In the genomic region with DNA sequence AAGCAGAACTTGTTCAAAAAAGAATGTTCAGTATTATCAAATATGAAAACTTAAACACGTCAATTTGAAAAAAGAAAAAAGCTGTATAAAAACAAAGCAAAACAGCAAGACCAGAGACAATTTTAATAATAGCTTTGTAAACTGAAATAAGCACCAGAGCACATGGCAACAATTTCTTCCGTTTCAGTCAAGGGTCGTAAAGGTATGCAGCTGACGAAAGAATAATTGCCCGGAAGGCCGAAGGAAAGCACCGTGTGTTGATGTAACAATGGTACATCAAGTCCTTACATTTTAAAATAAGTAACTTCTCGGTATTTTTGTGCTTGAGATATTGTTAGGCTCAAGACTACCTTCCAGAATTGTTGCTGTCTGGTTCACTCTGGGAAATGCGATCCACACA, we compare ENCODE assay signal across 8 cellular contexts. TPM values are rescaled to one million over a fixed set of nuclear protein-coding genes. Genes with fewer than 3 reads are reported as not detected.
A peak's percentile ranks its signal among the peaks of the same experiment; 100 is the strongest.
DNase-seq lines count a peak whose midpoint lies in the region; ATAC-seq, FAIRE-seq and TF ChIP-seq lines count a peak whose summit lies in the region.

No MANE protein-coding gene starts in this region.

- TF ChIP-seq CTCF in kidney (IDR thresholded peaks at IDR 0.05; ENCODE audit: borderline replicate concordance, extremely low read depth, insufficient read depth) (no peak), testis (IDR thresholded peaks at IDR 0.05) (no peak)

- H3K9ac ChIP-seq in Karpas-422 (ENCODE audit: low read length) (peak overlapping the region; percentile 82), kidney (ENCODE audit: low read length in 2 of 2) (peak overlapping the region; percentile 9 to 74)

- H2AFZ ChIP-seq in Karpas-422 (ENCODE audit: low read length): no peak overlapping the region

- peaks cover 4% of the 10 kb centered on the region; the same call in 1 of the 2 replicates for H4K20me1 ChIP-seq in Karpas-422 (ENCODE audit: insufficient read depth, low read depth, low read length)

- H3K9me3 ChIP-seq in Karpas-422 (ENCODE audit: low read length) (no peaks in the 10 kb centered on the region), kidney (ENCODE audit: control insufficient read depth in 1 of 2, low read length in 2 of 2) (no peaks in the 10 kb centered on the region), testis (no peaks in the 10 kb centered on the region)

- FAIRE-seq in kidney (lab: Jason Lieb, UNC): no peak

- H3K9me3 Mint-ChIP-seq in activated naive CD4-positive, alpha-beta T cell treated with anti-CD3 and anti-CD28 coated beads, Interleukin-2, amount 50 U/mL, for 72 hours: peaks cover 0 to 3% of the 10 kb centered on the region in 2 donors

- WGBS in testis, 2 donors: 0 to 1% methylated on average over 9 of the region's 9 CpGs

- H3K36me3 Mint-ChIP-seq in activated naive CD4-positive, alpha-beta T cell treated with anti-CD3 and anti-CD28 coated beads, Interleukin-2, amount 50 U/mL, for 72 hours: peaks cover 30 to 36% of the 10 kb centered on the region in 2 donors

- H3K4me2 ChIP-seq in Karpas-422 (ENCODE audit: low read depth, low read length, poor library complexity, severe bottlenecking): peak overlapping the region; percentile 78

- peaks cover 46% of the 10 kb centered on the region for H3K4me1 ChIP-seq in Karpas-422 (ENCODE audit: low read length)
- H3K4me1 ChIP-seq in kidney (ENCODE audit: control insufficient read depth in 1 of 2, insufficient read depth in 1 of 2, low read depth in 1 of 2, low read length in 2 of 2): peaks cover 9 to 22% of the 10 kb centered on the region in 2 donors
- H3K4me1 ChIP-seq in testis: peaks cover 22% of the 10 kb centered on the region

- H3K79me2 ChIP-seq in Karpas-422 (ENCODE audit: low read length): peaks cover 97% of the 10 kb centered on the region

- H3K27ac ChIP-seq in Karpas-422 (ENCODE audit: low read length) (peak overlapping the region; percentile 75), kidney (ENCODE audit: low read depth in 2 of 2, low read length in 2 of 2) (no peak overlapping the region), testis (no peak overlapping the region)

- peak overlapping the region; percentile 89 to 95 for H3K27ac Mint-ChIP-seq in activated naive CD4-positive, alpha-beta T cell treated with anti-CD3 and anti-CD28 coated beads, Interleukin-2, amount 50 U/mL, for 72 hours

- H3K4me3 ChIP-seq in Karpas-422 (ENCODE audit: low read length) (peak overlapping the region; percentile 73), kidney (ENCODE audit: low read length in 2 of 2) (peak overlapping the region; percentile 76 to 96), testis (peak overlapping the region; percentile 68 to 79)

- intact Hi-C loops in kidney (cut with DNase I): no loop called here
- intact Hi-C loops in testis (cut with DNase I; ENCODE audit: low total_unique reads): no loop called here

- no peak for TF ChIP-seq POLR2A in testis (IDR thresholded peaks at IDR 0.05)

- no peaks in the 10 kb centered on the region for H3K9me2 ChIP-seq in Karpas-422 (replicated peaks; ENCODE audit: insufficient read depth, low read length)

- DNase-seq in DMS79 (lab: John Stamatoyannopoulos, UW) (peak; percentile 16), Karpas-422 (peak; percentile 81), kidney (no peak), testis (no peak), UCSD-AML1 (lab: John Stamatoyannopoulos, UW; ENCODE audit: unreplicated experiment) (no peak)
- no peak for DNase-seq in activated naive CD4-positive, alpha-beta T cell treated with anti-CD3 and anti-CD28 coated beads, Interleukin-2, amount 50 U/mL, for 72 hours (ENCODE audit: low spot score in 2 of 2)

- no peaks in the 10 kb centered on the region for H3K27me3 ChIP-seq in Karpas-422 (ENCODE audit: low read length)
- H3K27me3 ChIP-seq in testis: no peaks in the 10 kb centered on the region

- ATAC-seq in activated naive CD4-positive, alpha-beta T cell treated with anti-CD3 and anti-CD28 coated beads, Interleukin-2, amount 50 U/mL, for 72 hours: no peak
- ATAC-seq in HG02678 (IDR thresholded peaks at IDR 0.05; ENCODE audit: unreplicated experiment): no peak
- no peak for ATAC-seq in GM21360 (IDR thresholded peaks at IDR 0.05; ENCODE audit: unreplicated experiment)

- H3K36me3 ChIP-seq in Karpas-422 (ENCODE audit: insufficient read depth, low read length): peaks cover 16% of the 10 kb centered on the region; the same call in 1 of the 2 replicates
- no peaks in the 10 kb centered on the region for H3K36me3 ChIP-seq in kidney (ENCODE audit: control insufficient read depth in 1 of 2, insufficient read depth in 2 of 2, low read length in 2 of 2)
- no peaks in the 10 kb centered on the region for H3K36me3 ChIP-seq in testis (ENCODE audit: low read depth, missing control alignments)

RNA-seq across cellular contexts. Expression of a gene that starts 1.7 kb away (rescaled TPM):
- 46.4 and 60.7 TPM in 2 replicates for total RNA-seq in Karpas-422 (2014; rRNA removed; shearing (Covaris generic); ENCODE audit: low replicate concordance)
- 10 to 100 TPM; 58.0 to 68.6 TPM for total RNA-seq in activated naive CD4-positive, alpha-beta T cell treated with anti-CD3 and anti-CD28 coated beads, Interleukin-2, amount 50 U/mL, for 72 hours
- total RNA-seq in kidney (26.3 TPM), testis (10 to 100 TPM; 32.0 to 33.0 TPM)
- polyA plus RNA-seq in kidney (ENCODE audit: insufficient read depth, low read depth, low replicate concordance) (9.0 TPM), testis (ENCODE audit: insufficient read depth, low read depth, low replicate concordance) (37.0 TPM)

RNA-seq across cellular contexts. Expression of a gene that starts 2.0 kb away (rescaled TPM):
- 30.1 and 52.4 TPM in 2 replicates for total RNA-seq in Karpas-422 (2014; rRNA removed; shearing (Covaris generic); ENCODE audit: low replicate concordance)
- total RNA-seq in activated naive CD4-positive, alpha-beta T cell treated with anti-CD3 and anti-CD28 coated beads, Interleukin-2, amount 50 U/mL, for 72 hours: 10 to 100 TPM; 12.7 to 20.4 TPM
- total RNA-seq in kidney (30.4 TPM), testis (10 to 100 TPM; 33.1 to 35.6 TPM)
- polyA plus RNA-seq in kidney (ENCODE audit: insufficient read depth, low read depth, low replicate concordance) (12.6 TPM), testis (ENCODE audit: insufficient read depth, low read depth, low replicate concordance) (23.2 TPM)

RNA-seq across cellular contexts. Expression of a gene that starts 45.6 kb away (rescaled TPM):
- total RNA-seq in Karpas-422 (2014; rRNA removed; shearing (Covaris generic); ENCODE audit: low replicate concordance): not detected in 2 replicates
- total RNA-seq in activated naive CD4-positive, alpha-beta T cell treated with anti-CD3 and anti-CD28 coated beads, Interleukin-2, amount 50 U/mL, for 72 hours: not detected
- not detected for total RNA-seq in kidney
- polyA plus RNA-seq in kidney (ENCODE audit: insufficient read depth, low read depth, low replicate concordance): not detected
- under 1 TPM in 1 of 2 donors, not detected in 1; 0.12 TPM for total RNA-seq in testis
- polyA plus RNA-seq in testis (ENCODE audit: insufficient read depth, low read depth, low replicate concordance): 0.91 TPM

Comparison
In these comparisons a context has a peak if more than half of its experiments do, and no peak if none do; other contexts are left out.
1. DNase-seq: peak in DMS79 (single experiment) and Karpas-422 (single experiment); none in activated naive CD4-positive, alpha-beta T cell treated with anti-CD3 and anti-CD28 coated beads, Interleukin-2, amount 50 U/mL, for 72 hours (0 of 2), kidney (single experiment), testis (single experiment) and UCSD-AML1 (single experiment).
2. Peak in every context shown above with its lines, with median percentiles within 50 percentile points of each other: H3K4me3 ChIP-seq.